9 cellular contexts compared by ENCODE assay signal in genomic region chr5:1883120-1883924, GRCh38. TPM values are rescaled to one million over a fixed set of nuclear protein-coding genes. Genes with fewer than 3 reads are reported as not detected.
DNase-seq lines count a peak whose midpoint lies in the region; ATAC-seq and TF ChIP-seq lines count a peak whose summit lies in the region.
"Had no signal": no experiment of that assay in that cellular context is flagged by ENCODE, and none has a peak within 500 bp of the region (broad histone marks: within the 10 kb centered on the region; RNA-seq: fewer than 3 reads in every experiment).

No MANE protein-coding gene starts in this region.

- H3K4me3 ChIP-seq in BLaER1 treated with 17β-estradiol and CSF1 and Interleukin-3, amounts not matched to agents 10 nM and 100 nM, result peak overlapping the region in 8 of 10 experiments; percentile 16 to 54 (median 38); a peak in 12 of 20 replicates
- H3K4me3 ChIP-seq in IMR-90 (ENCODE audit: insufficient read depth, low read depth, low read length), result no peak overlapping the region
- H3K4me3 ChIP-seq in effector memory CD4-positive, alpha-beta T cell (ENCODE audit: insufficient read depth, low read depth, low read length, poor library complexity, severe bottlenecking), result peak overlapping the region; percentile 25

- H3K14ac ChIP-seq in IMR-90 (replicated peaks; ENCODE audit: low read depth, low read length), result no peak overlapping the region

- peaks cover 4 to 37% (median 20%) of the 10 kb centered on the region in 10 experiments; a peak in 19 of 20 replicates for H3K4me1 ChIP-seq in BLaER1 treated with 17β-estradiol and CSF1 and Interleukin-3, amounts not matched to agents 10 nM and 100 nM
- no peaks in the 10 kb centered on the region for H3K4me1 ChIP-seq in IMR-90 (ENCODE audit: control insufficient read depth, insufficient read depth, low read length)
- H3K4me1 ChIP-seq in effector memory CD4-positive, alpha-beta T cell (ENCODE audit: control insufficient read depth, insufficient read depth, low read length, poor library complexity, severe bottlenecking), result peaks cover 15% of the 10 kb centered on the region

- CTCF ChIA-PET in IMR-90 (lab: Yijun Ruan, JAX), result no interaction called here

- no peak for DNase-seq in IMR-90
- no peak for DNase-seq in effector memory CD4-positive, alpha-beta T cell
- DNase-seq in nephron progenitor cell, result peak; percentile 59
- no peak for DNase-seq in UCSD-AML1 (lab: John Stamatoyannopoulos, UW; ENCODE audit: unreplicated experiment)
- DNase-seq in HCEC 1CT, result no peak

- no peak for TF ChIP-seq POLR2A in IMR-90 (IDR thresholded peaks at IDR 0.05; ENCODE audit: low read depth, low read length)

- no peak overlapping the region for H4K8ac ChIP-seq in IMR-90 (ENCODE audit: low read depth in 2 of 2, low read length in 2 of 2)

- H2BK5ac ChIP-seq in IMR-90 (ENCODE audit: low read depth, low read length, poor library complexity, severe bottlenecking), result no peak overlapping the region

- peaks cover 0 to 59% (median 33%) of the 10 kb centered on the region in 11 experiments; a peak in 16 of 22 replicates for H4K20me1 ChIP-seq in BLaER1 treated with 17β-estradiol and CSF1 and Interleukin-3, amounts not matched to agents 10 nM and 100 nM
- H4K20me1 ChIP-seq in IMR-90 (ENCODE audit: insufficient read depth, low read length), result no peaks in the 10 kb centered on the region

- no peak overlapping the region for H3K56ac ChIP-seq in IMR-90 (ENCODE audit: extremely low read depth, insufficient read depth, low read length)

- peak; percentile 50; the same call in 1 of the 2 replicates for ATAC-seq in IMR-90 (ENCODE audit: low read depth)
- no peak for ATAC-seq in GM21367 (IDR thresholded peaks at IDR 0.05; ENCODE audit: unreplicated experiment)
- no peak for ATAC-seq in GM19452 (IDR thresholded peaks at IDR 0.05; ENCODE audit: unreplicated experiment)

- H3K79me1 ChIP-seq in IMR-90 (ENCODE audit: low read depth in 1 of 2, low read length in 2 of 2), result no peaks in the 10 kb centered on the region

- H2AK9ac ChIP-seq in IMR-90 (replicated peaks; ENCODE audit: low read depth, low read length, poor library complexity), result no peak overlapping the region

- WGBS in IMR-90 (ENCODE audit: extremely low coverage in 2 of 2, insufficient read length in 1 of 2), 2 experiments, result 1% methylated on average over 23 of the region's 78 CpGs; no CpG with 5 or more reads in 1 of the 2 experiments

- no peaks in the 10 kb centered on the region for H3K9me1 ChIP-seq in IMR-90 (ENCODE audit: insufficient read depth, low read length)

- no peak overlapping the region for H2BK120ac ChIP-seq in IMR-90 (ENCODE audit: low read depth, low read length)

- peaks cover 16% of the 10 kb centered on the region for H3K4me1 Mint-ChIP-seq in nephron progenitor cell

- peaks cover 90 to 100% (median 96%) of the 10 kb centered on the region in 11 experiments for H3K27me3 ChIP-seq in BLaER1 treated with 17β-estradiol and CSF1 and Interleukin-3, amounts not matched to agents 10 nM and 100 nM
- peaks cover 83% of the 10 kb centered on the region for H3K27me3 ChIP-seq in IMR-90 (ENCODE audit: control insufficient read depth, insufficient read depth, low read length)
- peaks cover 30% of the 10 kb centered on the region for H3K27me3 ChIP-seq in effector memory CD4-positive, alpha-beta T cell (replicated peaks; ENCODE audit: control insufficient read depth, insufficient read depth, low read length, poor library complexity, severe bottlenecking)

- TF ChIP-seq CTCF in IMR-90 (conservative IDR thresholded peaks at IDR 0.05; ENCODE audit: low read depth, low read length), result 0 out of 2 replicates have a peak, but pooled peaks have one; percentile 2
- TF ChIP-seq CTCF in nephron progenitor cell (IDR thresholded peaks at IDR 0.05), result no peak

- no peak overlapping the region for H4K5ac ChIP-seq in IMR-90 (ENCODE audit: low read depth, low read length)

- H3K9ac ChIP-seq in BLaER1 treated with 17β-estradiol and CSF1 and Interleukin-3, amounts not matched to agents 10 nM and 100 nM, result no peak overlapping the region
- no peak overlapping the region for H3K9ac ChIP-seq in IMR-90 (ENCODE audit: low read depth, low read length)

- H3K9me3 Mint-ChIP-seq in nephron progenitor cell, result peaks cover 11% of the 10 kb centered on the region
- H3K9me3 Mint-ChIP-seq: dendritic cell treated with granulocyte-macrophage colony-stimulating factor and Interleukin-4, amounts not matched to agents 40 ng/mL and 50 ng/mL, for 4 days had no signal

- peaks cover 29 to 59% (median 49%) of the 10 kb centered on the region in 11 experiments for H3K9me3 ChIP-seq in BLaER1 treated with 17β-estradiol and CSF1 and Interleukin-3, amounts not matched to agents 10 nM and 100 nM (replicated peaks in 1 of 11)
- peaks cover 5% of the 10 kb centered on the region; the same call in 1 of the 2 replicates for H3K9me3 ChIP-seq in IMR-90 (ENCODE audit: control insufficient read depth, insufficient read depth, low read length)
- no peaks in the 10 kb centered on the region for H3K9me3 ChIP-seq in effector memory CD4-positive, alpha-beta T cell (ENCODE audit: control insufficient read depth, low read length)

- no peak overlapping the region for H3K27ac ChIP-seq in BLaER1 treated with 17β-estradiol and CSF1 and Interleukin-3, amounts not matched to agents 10 nM and 100 nM
- no peak overlapping the region for H3K27ac ChIP-seq in IMR-90 (ENCODE audit: insufficient read depth, low read length)
- H3K27ac ChIP-seq in effector memory CD4-positive, alpha-beta T cell (ENCODE audit: insufficient read depth, low read length, poor library complexity, severe bottlenecking), result no peak overlapping the region

- no peak overlapping the region for H3K4ac ChIP-seq in IMR-90 (ENCODE audit: low read depth, low read length)

- no peak overlapping the region for H4K91ac ChIP-seq in IMR-90 (ENCODE audit: insufficient read depth, low read depth, low read length)

- H3K27me3 Mint-ChIP-seq in nephron progenitor cell (ENCODE audit: low read depth, poor library complexity), result peaks cover 94% of the 10 kb centered on the region

- intact Hi-C loops in IMR-90 (cut with micrococcal nuclease), result no loop called here

- no peaks in the 10 kb centered on the region for H3K36me3 Mint-ChIP-seq in nephron progenitor cell (ENCODE audit: low read depth)

- H3K27ac Mint-ChIP-seq in nephron progenitor cell, result no peak overlapping the region
- H3K27ac Mint-ChIP-seq: dendritic cell treated with granulocyte-macrophage colony-stimulating factor and Interleukin-4, amounts not matched to agents 40 ng/mL and 50 ng/mL, for 4 days had no signal

- no peaks in the 10 kb centered on the region for H3K36me3 ChIP-seq in BLaER1 treated with 17β-estradiol and CSF1 and Interleukin-3, amounts not matched to agents 10 nM and 100 nM
- no peaks in the 10 kb centered on the region for H3K36me3 ChIP-seq in IMR-90 (ENCODE audit: control insufficient read depth, insufficient read depth, low read length)
- no peaks in the 10 kb centered on the region for H3K36me3 ChIP-seq in effector memory CD4-positive, alpha-beta T cell (ENCODE audit: control insufficient read depth, insufficient read depth, low read length)

- in situ Hi-C loops in IMR-90 (cut with MboI; ENCODE audit: low sequenced_read_pairs), result no loop called here

- H2BK20ac ChIP-seq in IMR-90 (ENCODE audit: low read depth, low read length), result no peak overlapping the region

- TF ChIP-seq RAD21 in IMR-90 (IDR thresholded peaks at IDR 0.05; ENCODE audit: low read length), result no peak

- H3K23ac ChIP-seq in IMR-90 (ENCODE audit: low read depth, low read length), result no peak overlapping the region

- no peak overlapping the region for H2AK5ac ChIP-seq in IMR-90 (ENCODE audit: low read depth, low read length)

- dilution Hi-C loops in IMR-90 (cut with HindIII; ENCODE audit: low sequenced_read_pairs, unreplicated experiment), result no loop called here

- BruUV-seq in IMR-90 (replicated peaks; lab: Mats Ljungman, UMichigan), result no TSS peak

- H2AFZ ChIP-seq in IMR-90 (replicated peaks; ENCODE audit: low read length, poor library complexity), result peak overlapping the region; percentile 13

- H3K4me3 Mint-ChIP-seq in nephron progenitor cell, result peak overlapping the region; percentile 36
- H3K4me3 Mint-ChIP-seq: dendritic cell treated with granulocyte-macrophage colony-stimulating factor and Interleukin-4, amounts not matched to agents 40 ng/mL and 50 ng/mL, for 4 days had no signal

- no peak overlapping the region for H3K18ac ChIP-seq in IMR-90 (ENCODE audit: low read depth, low read length)

- H2BK15ac ChIP-seq in IMR-90 (ENCODE audit: low read depth, low read length), result no peak overlapping the region

- peak overlapping the region; percentile 31 to 70 (median 60); a peak in 20 of 22 replicates for H3K4me2 ChIP-seq in BLaER1 treated with 17β-estradiol and CSF1 and Interleukin-3, amounts not matched to agents 10 nM and 100 nM
- H3K4me2 ChIP-seq in IMR-90 (ENCODE audit: low read depth, low read length), result peak overlapping the region; percentile 66

- POLR2A ChIA-PET in IMR-90 (lab: Charles Lee; ENCODE audit: unreplicated experiment), result no interaction called here

TF ChIP-seq in IMR-90, 13 proteins besides CTCF, POLR2A, EP300 and RAD21 (continues in another document):
- TF ChIP-seq USF2 (IDR thresholded peaks at IDR 0.05; ENCODE audit: low read depth, low read length) (no peak), MAZ (IDR thresholded peaks at IDR 0.05; ENCODE audit: borderline replicate concordance, low read depth, low read length) (no peak), RFX5 (IDR thresholded peaks at IDR 0.05; ENCODE audit: low read depth, low read length) (no peak), NFE2L2 (IDR thresholded peaks at IDR 0.05; ENCODE audit: low read depth, low read length) (no peak), BHLHE40 (IDR thresholded peaks at IDR 0.05; ENCODE audit: low read depth, low read length) (no peak), SMC3 (IDR thresholded peaks at IDR 0.05; ENCODE audit: low read depth, low read length) (no peak)

RNA-seq across cellular contexts. Expression of gene IRX4, which starts 0.6 kb away (rescaled TPM):
- not detected in 2 replicates for total RNA-seq in IMR-90 (2012; rRNA removed)
- not detected in 2 replicates for polyA plus RNA-seq in IMR-90 (2012; rRNA removed)
- polyA plus RNA-seq in IMR-90 (2012; cell fraction: cytosol; rRNA removed), result 0.04 and 0.07 TPM in 2 replicates
- 0.18 and 0.25 TPM in 2 replicates for polyA plus RNA-seq in IMR-90 (2012; cell fraction: nucleus; rRNA removed; ENCODE audit: low replicate concordance)
